In the genomic region with DNA sequence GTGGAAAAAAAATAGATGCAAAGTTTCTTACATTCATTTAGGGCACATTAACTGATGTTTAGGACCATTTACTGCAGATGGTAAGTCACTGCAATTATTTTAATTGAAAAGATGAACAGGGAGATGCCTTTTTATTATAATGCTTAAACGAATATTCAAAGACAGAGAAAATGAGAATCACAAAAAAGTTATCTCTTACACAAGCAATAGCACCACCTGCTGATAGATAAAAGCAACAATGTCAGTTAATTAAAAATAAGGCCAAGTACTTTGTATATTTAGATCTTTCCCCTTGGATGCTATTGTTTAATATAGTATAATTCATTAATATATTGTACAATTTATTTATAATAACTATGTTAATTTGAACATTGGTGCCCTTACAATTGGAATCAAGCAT, we compare ENCODE assay signal across 8 cellular contexts. TPM values are rescaled to one million over a fixed set of nuclear protein-coding genes. Genes with fewer than 3 reads are reported as not detected.
DNase-seq lines count a peak whose midpoint lies in the region; ATAC-seq and TF ChIP-seq lines count a peak whose summit lies in the region.

No MANE protein-coding gene starts in this region.

- peaks cover 0 to 5% of the 10 kb centered on the region in 2 experiments; a peak in 1 of 4 replicates for H3K4me1 Mint-ChIP-seq in H9

- H3K4me1 ChIP-seq in H9 (ENCODE audit: insufficient read depth, low read length), result no peaks in the 10 kb centered on the region
- H3K4me1 ChIP-seq in Peyer's patch, result no peaks in the 10 kb centered on the region
- H3K4me1 ChIP-seq in foreskin keratinocyte, result no peaks in the 10 kb centered on the region

- TF ChIP-seq CTCF in H9 (conservative IDR thresholded peaks at IDR 0.05), result peak; percentile 48
- TF ChIP-seq CTCF in Peyer's patch (IDR thresholded peaks at IDR 0.05), result peak in 5 of 6 experiments; percentile 20 to 59 (median 49)
- TF ChIP-seq CTCF in foreskin keratinocyte (conservative IDR thresholded peaks at IDR 0.05), result peak; percentile 67

- no peak overlapping the region for H3T11ph ChIP-seq in H9 (ENCODE audit: low read length)

- H3K27me3 ChIP-seq in H9 (ENCODE audit: insufficient read depth, low read length), result no peaks in the 10 kb centered on the region
- H3K27me3 ChIP-seq in Peyer's patch, result no peaks in the 10 kb centered on the region
- H3K27me3 ChIP-seq in foreskin keratinocyte, result no peaks in the 10 kb centered on the region
- H3K27me3 ChIP-seq in H7 (ENCODE audit: control insufficient read depth, insufficient read depth, low read length), result no peaks in the 10 kb centered on the region

- no peak overlapping the region for H2BK15ac ChIP-seq in H9 (ENCODE audit: low read depth, low read length)

- H3K14ac ChIP-seq in H9 (ENCODE audit: insufficient read depth, low read length), result no peak overlapping the region

- H2BK120ac ChIP-seq in H9 (ENCODE audit: low read depth, low read length, poor library complexity, severe bottlenecking), result no peak overlapping the region

- no peak overlapping the region for H2BK20ac ChIP-seq in H9 (ENCODE audit: low read depth, low read length, poor library complexity, severe bottlenecking)

- H3K36me3 ChIP-seq in Peyer's patch (no peaks in the 10 kb centered on the region), H7 (replicated peaks; ENCODE audit: control insufficient read depth, insufficient read depth, low read length) (no peaks in the 10 kb centered on the region)

- no peak overlapping the region for H3K23ac ChIP-seq in H9 (ENCODE audit: insufficient read length, low read depth, low read length)

- no peak overlapping the region for H2BK5ac ChIP-seq in H9 (ENCODE audit: insufficient read length, low read length)

- H2AFZ ChIP-seq in H9 (ENCODE audit: low read length), result no peak overlapping the region

- no peak overlapping the region for H4K91ac ChIP-seq in H9 (ENCODE audit: insufficient read length, low read depth, low read length)

- H2BK12ac ChIP-seq in H9 (ENCODE audit: insufficient read length, low read depth, low read length), result no peak overlapping the region

- no peak overlapping the region for H3K56ac ChIP-seq in H9 (ENCODE audit: insufficient read length, low read depth, low read length)

- no peaks in the 10 kb centered on the region for H3K79me2 ChIP-seq in H9 (ENCODE audit: insufficient read depth, low read length)

- H3K79me1 ChIP-seq in H9 (ENCODE audit: insufficient read depth, low read depth, low read length, poor library complexity, severe bottlenecking), result no peaks in the 10 kb centered on the region

- no peaks in the 10 kb centered on the region for H3K9me3 ChIP-seq in H9 (ENCODE audit: control insufficient read depth, low read depth, low read length)
- no peaks in the 10 kb centered on the region for H3K9me3 ChIP-seq in Peyer's patch

- DNase-seq in AG08395 (ENCODE audit: low spot score) (peak; percentile 20), H9 (no peak), Peyer's patch (no peak), foreskin keratinocyte (peak in 1 of 2 donors; percentile 6), H7 (no peak), iPS-NIHi11 (ENCODE audit: low spot score) (no peak), ureter (ENCODE audit: low spot score) (no peak)

- no peak overlapping the region for H3K4me3 Mint-ChIP-seq in H9

- H3K18ac ChIP-seq in H9 (ENCODE audit: insufficient read length, low read depth, low read length), result no peak overlapping the region

- no peak for ATAC-seq in foreskin keratinocyte
- no peak for ATAC-seq in HG03354 (IDR thresholded peaks at IDR 0.05; ENCODE audit: poor library complexity, severe bottlenecking, unreplicated experiment)

- peaks cover under 1 to 7% (median under 1%) of the 10 kb centered on the region in 3 experiments; a peak in 4 of 7 replicates for H3K36me3 Mint-ChIP-seq in H9 (ENCODE audit: insufficient read depth in 1 of 3, low read depth in 3 of 3)

- no peak overlapping the region for H4K5ac ChIP-seq in H9 (ENCODE audit: insufficient read length, low read depth, low read length)

- H3K9me3 Mint-ChIP-seq in H9, result peaks cover 4 to 7% of the 10 kb centered on the region in 2 experiments

- H3K27ac ChIP-seq in H9 (ENCODE audit: insufficient read length, low read depth, low read length), result no peak overlapping the region
- H3K27ac ChIP-seq in Peyer's patch, result no peak overlapping the region
- H3K27ac ChIP-seq in foreskin keratinocyte, result no peak overlapping the region

- no peak overlapping the region for H2AK5ac ChIP-seq in H9 (ENCODE audit: insufficient read length, low read length)

- no CpG with 5 or more reads among the region's 1 CpG for WGBS in H9 (ENCODE audit: extremely low coverage, insufficient read length, low lambda C conversion rate)

- no peak for TF ChIP-seq POLR2A in Peyer's patch (IDR thresholded peaks at IDR 0.05)

- H3K9ac ChIP-seq in H9 (ENCODE audit: extremely low read depth, insufficient read length, low read length), result no peak overlapping the region

- H4K20me1 ChIP-seq in H9 (ENCODE audit: control insufficient read depth, insufficient read depth, insufficient read length), result no peaks in the 10 kb centered on the region

- no peak overlapping the region for H3K4ac ChIP-seq in H9 (ENCODE audit: low read depth, low read length)

- H3K27ac Mint-ChIP-seq in H9, result no peak overlapping the region

- no peak overlapping the region for H3K4me2 ChIP-seq in H9 (ENCODE audit: insufficient read depth, insufficient read length, low read length)

- H4K8ac ChIP-seq in H9 (replicated peaks; ENCODE audit: insufficient read length, low read depth, low read length), result no peak overlapping the region

- H3K23me2 ChIP-seq in H9 (ENCODE audit: insufficient read length, low read depth, low read length, poor library complexity, severe bottlenecking), result no peaks in the 10 kb centered on the region

- no peaks in the 10 kb centered on the region for H3K27me3 Mint-ChIP-seq in H9 (ENCODE audit: low read depth)

- no peak overlapping the region for H3K4me3 ChIP-seq in Peyer's patch
- no peak overlapping the region for H3K4me3 ChIP-seq in H7 (ENCODE audit: insufficient read depth, low read depth, low read length)

RNA-seq across cellular contexts. Expression of gene IFT80, which starts 55.9 kb away (rescaled TPM):
- total RNA-seq in H9 (2021) (22.6 and 29.0 TPM in 2 replicates), Peyer's patch (10 to 100 TPM; 10.5 to 35.5 (median 15.4) TPM), foreskin keratinocyte (18.6 and 23.4 TPM in 2 replicates), ureter (39.6 TPM)
- polyA plus RNA-seq in foreskin keratinocyte, result 4.2 and 5.7 TPM in 2 replicates
- total RNA-seq in H7 (2014; rRNA removed; shearing (Covaris generic)), result 19.9 and 28.1 TPM in 2 replicates

RNA-seq across cellular contexts. Expression of gene SMC4, which starts 56.3 kb away (rescaled TPM):
- total RNA-seq in H9 (2021), result 120 and 130 TPM in 2 replicates
- 100 to 1,000 TPM in 1 of 4 donors, 10 to 100 TPM in 3; 34.3 to 123 (median 50.8) TPM for total RNA-seq in Peyer's patch
- total RNA-seq in foreskin keratinocyte, result 113 and 147 TPM in 2 replicates
- 41.7 and 54.0 TPM in 2 replicates for polyA plus RNA-seq in foreskin keratinocyte
- total RNA-seq in H7 (2014; rRNA removed; shearing (Covaris generic)), result 71.9 and 109 TPM in 2 replicates
- 24.6 TPM for total RNA-seq in ureter
